Comparison of ENCODE assay signal across 8 cellular contexts in genomic region chr13:28494861-28495585, GRCh38. TPM values are rescaled to one million over a fixed set of nuclear protein-coding genes. Genes with fewer than 3 reads are reported as not detected.
DNase-seq lines count a peak whose midpoint lies in the region; ATAC-seq and TF ChIP-seq lines count a peak whose summit lies in the region.

Gene FLT1 (minus strand): TSS chr13:28495128. CDS start chr13:28494843, 285 bp downstream.

- intact Hi-C loops in CD14-positive monocyte (cut with micrococcal nuclease), result no loop called here

- H3K9me3 Mint-ChIP-seq in CD14-positive monocyte, result peaks cover 0 to 22% (median 7%) of the 10 kb centered on the region in 7 donors
- H3K9me3 Mint-ChIP-seq in activated T-cell treated with anti-CD3 and anti-CD28 coated beads, Interleukin-2, amount 50 U/mL, for 4 hours, result no peaks in the 10 kb centered on the region
- H3K9me3 Mint-ChIP-seq in osteocyte (ENCODE audit: unreplicated experiment), result no peaks in the 10 kb centered on the region

- TF ChIP-seq CTCF in CD14-positive monocyte (IDR thresholded peaks at IDR 0.05) (no peak), cardiac muscle cell (IDR thresholded peaks at IDR 0.05; ENCODE audit: low read depth, low read length) (no peak), osteocyte (IDR thresholded peaks at IDR 0.05) (no peak)

- no peaks in the 10 kb centered on the region for H3K36me3 ChIP-seq in cardiac muscle cell

- H3K4me3 Mint-ChIP-seq in CD14-positive monocyte (peak within 1 kb of the TSS; percentile 77 to 88), osteocyte (ENCODE audit: unreplicated experiment) (peak within 1 kb of the TSS; percentile 73)
- peak within 1 kb of the TSS; percentile 65 for H3K4me3 Mint-ChIP-seq in activated T-cell treated with anti-CD3 and anti-CD28 coated beads, Interleukin-2, amount 50 U/mL, for 4 hours

- POLR2A ChIA-PET in HEK293T (lab: Yijun Ruan, JAX), result interaction anchor here (1.0 kb wide), 1 partner anchor 10 kb away, joined by 5 read pairs; no protein-coding TSS in a partner anchor

- H3K36me3 Mint-ChIP-seq in CD14-positive monocyte (peaks cover 0 to 10% of the 10 kb centered on the region in 2 donors), osteocyte (ENCODE audit: unreplicated experiment) (no peaks in the 10 kb centered on the region)
- H3K36me3 Mint-ChIP-seq in activated T-cell treated with anti-CD3 and anti-CD28 coated beads, Interleukin-2, amount 50 U/mL, for 4 hours (ENCODE audit: insufficient read depth), result no peaks in the 10 kb centered on the region

- peak within 1 kb of the TSS; percentile 61 for H3K4me3 ChIP-seq in cardiac muscle cell

- ATAC-seq in activated T-cell treated with anti-CD3 and anti-CD28 coated beads, Interleukin-2, amount 50 U/mL, for 4 hours, result peak; percentile 44 to 51
- ATAC-seq in HG03439 (IDR thresholded peaks at IDR 0.05; ENCODE audit: unreplicated experiment), result no peak
- ATAC-seq in HG03457 (IDR thresholded peaks at IDR 0.05; ENCODE audit: unreplicated experiment), result no peak

- peaks cover 36% of the 10 kb centered on the region for H3K4me1 ChIP-seq in cardiac muscle cell (ENCODE audit: low read depth)

- no peak for DNase-seq in CD14-positive monocyte (ENCODE audit: low spot score)
- peak; percentile 38 for DNase-seq in HEK293T (ENCODE audit: extremely low spot score)
- DNase-seq in activated T-cell treated with anti-CD3 and anti-CD28 coated beads, Interleukin-2, amount 50 U/mL, for 4 hours, result peak; percentile 44
- peak; percentile 48 to 71 for DNase-seq in cardiac muscle cell (ENCODE audit: low read depth in 1 of 2, low spot score in 1 of 2)
- peak; percentile 87 for DNase-seq in osteocyte (ENCODE audit: extremely low spot score, unreplicated experiment)
- DNase-seq in middle frontal gyrus (ENCODE audit: extremely low spot score, low spot score), result no peak

- H3K4me1 Mint-ChIP-seq in CD14-positive monocyte (peaks cover 30% of the 10 kb centered on the region), osteocyte (ENCODE audit: unreplicated experiment) (peaks cover 18% of the 10 kb centered on the region)
- H3K4me1 Mint-ChIP-seq in activated T-cell treated with anti-CD3 and anti-CD28 coated beads, Interleukin-2, amount 50 U/mL, for 4 hours (ENCODE audit: low read depth), result peaks cover 4% of the 10 kb centered on the region

- CTCF ChIA-PET in HEK293T (lab: Yijun Ruan, JAX), result no interaction called here

- no peak within 1 kb of the TSS for H3K27ac ChIP-seq in cardiac muscle cell

- H3K9me3 ChIP-seq in cardiac muscle cell (ENCODE audit: low read depth), result no peaks in the 10 kb centered on the region

- H3K27ac Mint-ChIP-seq in CD14-positive monocyte (peak within 1 kb of the TSS in 5 of 7 donors; percentile 21 to 74 (median 33)), osteocyte (ENCODE audit: unreplicated experiment) (no peak within 1 kb of the TSS)

- H3K27me3 Mint-ChIP-seq in CD14-positive monocyte (ENCODE audit: low read depth in 3 of 3), result peaks cover 83 to 88% (median 86%) of the 10 kb centered on the region in 3 donors
- H3K27me3 Mint-ChIP-seq in activated T-cell treated with anti-CD3 and anti-CD28 coated beads, Interleukin-2, amount 50 U/mL, for 4 hours (ENCODE audit: low read depth), result peaks cover 56% of the 10 kb centered on the region
- H3K27me3 Mint-ChIP-seq in osteocyte (ENCODE audit: unreplicated experiment), result peaks cover 28% of the 10 kb centered on the region

- H3K27me3 ChIP-seq in cardiac muscle cell, result no peaks in the 10 kb centered on the region

TF ChIP-seq in HEK293T, 16 proteins besides CTCF, POLR2A, EP300 and RAD21:
- TF ChIP-seq FOXK2 (IDR thresholded peaks at IDR 0.05) (no peak), SP1 (IDR thresholded peaks at IDR 0.05) (no peak), ZNF384 (IDR thresholded peaks at IDR 0.05) (no peak), CTBP1 (IDR thresholded peaks at IDR 0.05; ENCODE audit: borderline replicate concordance) (no peak), SUZ12 (IDR thresholded peaks at IDR 0.05) (no peak), FOXA1 (IDR thresholded peaks at IDR 0.05) (no peak), FOXM1 (IDR thresholded peaks at IDR 0.05; ENCODE audit: borderline replicate concordance) (no peak), PKNOX1 (IDR thresholded peaks at IDR 0.05) (no peak), HDGF (IDR thresholded peaks at IDR 0.05; ENCODE audit: borderline replicate concordance) (no peak), TARDBP (IDR thresholded peaks at IDR 0.05) (no peak), LEF1 (IDR thresholded peaks at IDR 0.05; ENCODE audit: borderline replicate concordance) (no peak), ARNT (IDR thresholded peaks at IDR 0.05) (no peak), L3MBTL2 (conservative IDR thresholded peaks at IDR 0.05) (no peak), ELF4 (IDR thresholded peaks at IDR 0.05) (no peak)

RNA-seq across cellular contexts. Expression of gene FLT1, which starts in this region (rescaled TPM):
- not detected for polyA plus RNA-seq in CD14-positive monocyte
- 10 to 100 TPM; 14.7 to 29.0 (median 18.8) TPM for total RNA-seq in activated T-cell treated with anti-CD3 and anti-CD28 coated beads, Interleukin-2, amount 50 U/mL, for 4 hours
- 10.1 and 14.8 TPM in 2 replicates for total RNA-seq in cardiac muscle cell
- polyA plus RNA-seq in cardiac muscle cell, result 7.5 and 7.6 TPM in 2 replicates
- 3.4 and 3.8 TPM in 2 replicates for total RNA-seq in osteocyte

Comparison
In these comparisons a context has a peak if more than half of its experiments do, and no peak if none do; other contexts are left out.
1. DNase-seq: peak in HEK293T (single experiment), activated T-cell treated with anti-CD3 and anti-CD28 coated beads, Interleukin-2, amount 50 U/mL, for 4 hours (single experiment), cardiac muscle cell (2 of 2) and osteocyte (single experiment); none in CD14-positive monocyte (single experiment) and middle frontal gyrus (single experiment).
2. ATAC-seq: peak in activated T-cell treated with anti-CD3 and anti-CD28 coated beads, Interleukin-2, amount 50 U/mL, for 4 hours (2 of 2); none in HG03439 (single experiment) and HG03457 (single experiment).
3. Peak in every context shown above with its lines, with median percentiles within 50 percentile points of each other: H3K4me3 Mint-ChIP-seq.